ENCODE assay signal across 8 cellular contexts in the genomic region with DNA sequence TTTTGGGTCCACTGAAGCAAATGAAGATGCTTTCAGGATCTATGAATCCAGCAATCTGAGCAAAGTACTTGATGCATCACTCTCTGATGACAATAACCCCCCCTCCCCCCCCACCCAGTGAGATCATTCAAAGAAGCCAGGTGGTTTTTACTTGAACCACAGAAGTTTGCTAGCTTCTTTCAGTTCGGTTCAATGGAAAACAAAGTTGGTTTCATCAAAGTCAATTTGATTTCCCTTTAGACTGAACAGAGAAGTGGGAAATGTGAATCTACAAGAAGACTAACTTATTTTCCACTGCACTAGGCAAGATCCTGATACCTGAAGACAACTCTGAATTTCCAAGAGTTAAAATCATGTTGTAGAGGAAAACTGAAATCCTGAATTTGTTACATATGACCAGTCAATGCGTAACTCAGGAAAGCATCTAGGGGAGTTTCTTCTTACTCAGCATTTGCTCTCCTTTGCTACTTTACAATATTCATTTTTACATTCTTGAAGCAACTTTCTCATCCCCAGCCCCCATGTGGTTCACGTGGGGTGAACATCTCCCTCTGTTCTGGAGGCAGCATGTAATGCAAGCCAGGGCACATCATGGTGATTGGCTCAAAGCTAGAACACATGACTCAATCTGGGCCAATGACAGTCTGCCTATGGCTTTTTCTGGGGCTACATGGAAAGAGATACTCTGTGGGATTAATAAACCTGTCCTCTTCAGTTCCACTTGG.
DNase-seq lines count a peak whose midpoint lies in the region; ATAC-seq and TF ChIP-seq lines count a peak whose summit lies in the region.

No MANE protein-coding gene starts in this region.

- H3K4me1 Mint-ChIP-seq in activated CD8-positive, alpha-beta T cell treated with anti-CD3 and anti-CD28 coated beads, Interleukin-2, amount 10 ng/mL, durations not matched to agents 7 days and 5 days (ENCODE audit: low read depth): peaks cover 68% of the 10 kb centered on the region

- H4K8ac ChIP-seq in mesenchymal stem cell (ENCODE audit: low read length): no peak overlapping the region
- no peak overlapping the region for H4K8ac ChIP-seq in trophoblast cell (ENCODE audit: low read depth, low read length)

- H4K12ac ChIP-seq in trophoblast cell (ENCODE audit: low read depth, low read length): no peak overlapping the region

- H2AK5ac ChIP-seq in mesenchymal stem cell (ENCODE audit: low read length, severe bottlenecking): no peak overlapping the region
- no peak overlapping the region for H2AK5ac ChIP-seq in trophoblast cell (ENCODE audit: low read length)

- no peak for TF ChIP-seq POLR2A in adrenal gland (IDR thresholded peaks at IDR 0.05)

- H2BK15ac ChIP-seq in mesenchymal stem cell (ENCODE audit: low read depth, poor library complexity, severe bottlenecking): no peak overlapping the region

- no peaks in the 10 kb centered on the region for H3K27me3 Mint-ChIP-seq in activated CD8-positive, alpha-beta T cell treated with anti-CD3 and anti-CD28 coated beads, Interleukin-2, amount 10 ng/mL, durations not matched to agents 7 days and 5 days (ENCODE audit: low read depth)

- H3K27ac ChIP-seq in mesenchymal stem cell (ENCODE audit: low read length, poor library complexity, severe bottlenecking): peak overlapping the region; percentile 4
- H3K27ac ChIP-seq in trophoblast cell (ENCODE audit: low read depth, low read length): no peak overlapping the region
- H3K27ac ChIP-seq in adrenal gland: no peak overlapping the region

- H3K4me3 ChIP-seq in mesenchymal stem cell (ENCODE audit: insufficient read depth in 1 of 2, low read depth in 1 of 2, low read length in 2 of 2) (no peak overlapping the region), trophoblast cell (ENCODE audit: low read depth, low read length) (no peak overlapping the region), adrenal gland (no peak overlapping the region)

- H3K9me3 ChIP-seq in mesenchymal stem cell (ENCODE audit: control insufficient read depth, low read length) (no peaks in the 10 kb centered on the region), trophoblast cell (ENCODE audit: insufficient read depth, low read depth, low read length) (no peaks in the 10 kb centered on the region), adrenal gland (replicated peaks in 1 of 3) (no peaks in the 10 kb centered on the region)

- intact Hi-C loops in adrenal gland (cut with DNase I): no loop called here

- H3K27me3 ChIP-seq in mesenchymal stem cell (ENCODE audit: control insufficient read depth in 1 of 2, insufficient read depth in 1 of 2, low read length in 2 of 2) (no peaks in the 10 kb centered on the region), trophoblast cell (ENCODE audit: insufficient read depth, low read length) (no peaks in the 10 kb centered on the region), adrenal gland (no peaks in the 10 kb centered on the region)

- no peaks in the 10 kb centered on the region for H3K9me3 Mint-ChIP-seq in activated CD8-positive, alpha-beta T cell treated with anti-CD3 and anti-CD28 coated beads, Interleukin-2, amount 10 ng/mL, durations not matched to agents 7 days and 5 days (ENCODE audit: insufficient read depth)

- H3K36me3 Mint-ChIP-seq in activated CD8-positive, alpha-beta T cell treated with anti-CD3 and anti-CD28 coated beads, Interleukin-2, amount 10 ng/mL, durations not matched to agents 7 days and 5 days (ENCODE audit: low read depth): peaks cover 60% of the 10 kb centered on the region

- H3K4me1 ChIP-seq in mesenchymal stem cell (ENCODE audit: control insufficient read depth, insufficient read depth, low read depth, low read length) (peaks cover 2% of the 10 kb centered on the region), trophoblast cell (ENCODE audit: control insufficient read depth in 1 of 2, insufficient read depth in 2 of 2, low read length in 2 of 2) (no peaks in the 10 kb centered on the region), adrenal gland (replicated peaks in 1 of 2) (peaks cover 0 to 7% of the 10 kb centered on the region in 2 donors)

- H3K14ac ChIP-seq in mesenchymal stem cell (ENCODE audit: low read length in 2 of 2) (no peak overlapping the region), trophoblast cell (ENCODE audit: low read length) (no peak overlapping the region)

- no peak overlapping the region for H3K4ac ChIP-seq in mesenchymal stem cell (ENCODE audit: low read depth in 1 of 2, low read length in 2 of 2)
- no peak overlapping the region for H3K4ac ChIP-seq in trophoblast cell (ENCODE audit: low read depth, low read length)

- no peak overlapping the region for H3K4me2 ChIP-seq in mesenchymal stem cell (ENCODE audit: low read length, poor library complexity, severe bottlenecking)
- no peak overlapping the region for H3K4me2 ChIP-seq in trophoblast cell (ENCODE audit: low read length)

- H3K36me3 ChIP-seq in mesenchymal stem cell (ENCODE audit: control insufficient read depth in 1 of 2, insufficient read depth in 2 of 2, low read depth in 1 of 2, low read length in 2 of 2) (peaks cover 5 to 67% of the 10 kb centered on the region in 2 experiments), trophoblast cell (ENCODE audit: control insufficient read depth in 1 of 2, insufficient read depth in 2 of 2, low read length in 2 of 2) (no peaks in the 10 kb centered on the region), adrenal gland (replicated peaks in 1 of 2) (no peaks in the 10 kb centered on the region)

- POLR2A ChIA-PET in activated CD8-positive, alpha-beta T cell treated with anti-CD3 and anti-CD28 coated beads, Interleukin-2, amount 10 ng/mL, durations not matched to agents 7 days and 5 days (lab: Charles Lee): interaction anchor here (0.6 to 2.1 kb wide), 4 partner anchors 50 to 523 kb away, joined by 3 to 8 read pairs (median 4); no protein-coding TSS in a partner anchor

- DNase-seq in activated CD8-positive, alpha-beta T cell treated with anti-CD3 and anti-CD28 coated beads, Interleukin-2, amount 10 ng/mL, durations not matched to agents 7 days and 5 days: peak; percentile 74
- DNase-seq in mesenchymal stem cell (no peak), trophoblast cell (no peak), NCI-H510A treated with DMSO at 0.1 percent for 48 hours (lab: John Stamatoyannopoulos, UW) (no peak), adrenal gland (no peak), DMS79 (lab: John Stamatoyannopoulos, UW) (no peak)

- 89% methylated on average over 3 of the region's 3 CpGs for WGBS in mesenchymal stem cell
- no CpG with 5 or more reads among the region's 3 CpGs for WGBS in trophoblast cell (ENCODE audit: extremely low coverage, insufficient coverage, insufficient read length)
- 87 to 90% (median 89%) methylated on average over 3 of the region's 3 CpGs for WGBS in adrenal gland, 4 donors

- H3K18ac ChIP-seq in mesenchymal stem cell (ENCODE audit: low read depth in 1 of 2, low read length in 2 of 2) (no peak overlapping the region), trophoblast cell (ENCODE audit: low read length) (no peak overlapping the region)

- H2BK12ac ChIP-seq in mesenchymal stem cell (ENCODE audit: low read length in 2 of 2) (no peak overlapping the region), trophoblast cell (ENCODE audit: low read length) (no peak overlapping the region)

- no peak overlapping the region for H2AFZ ChIP-seq in mesenchymal stem cell (ENCODE audit: low read depth, low read length)
- H2AFZ ChIP-seq in trophoblast cell (ENCODE audit: insufficient read depth, low read length, poor library complexity): no peak overlapping the region

- peak; percentile 51 for ATAC-seq in GM19025 (IDR thresholded peaks at IDR 0.05; ENCODE audit: low read depth, unreplicated experiment)
- ATAC-seq in HG03139 (IDR thresholded peaks at IDR 0.05; ENCODE audit: unreplicated experiment): peak; percentile 48
- peak; percentile 86 for ATAC-seq in activated CD8-positive, alpha-beta T cell treated with anti-CD3 and anti-CD28 coated beads, Interleukin-2, amount 10 ng/mL, durations not matched to agents 7 days and 5 days

- H2BK120ac ChIP-seq in mesenchymal stem cell (ENCODE audit: low read depth, low read length): no peak overlapping the region
- no peak overlapping the region for H2BK120ac ChIP-seq in trophoblast cell (ENCODE audit: insufficient read depth, low read length, poor library complexity)

- H3K79me1 ChIP-seq in mesenchymal stem cell (replicated peaks; ENCODE audit: low read length, poor library complexity, severe bottlenecking) (peaks cover 12% of the 10 kb centered on the region), trophoblast cell (ENCODE audit: low read length) (no peaks in the 10 kb centered on the region)

- CTCF ChIA-PET in activated CD8-positive, alpha-beta T cell treated with anti-CD3 and anti-CD28 coated beads, Interleukin-2, amount 10 ng/mL, durations not matched to agents 7 days and 5 days (lab: Charles Lee): interaction anchor here (0.6 to 2.1 kb wide), 6 partner anchors 13 to 460 kb away, joined by 3 to 10 read pairs (median 4); no protein-coding TSS in a partner anchor

- TF ChIP-seq CTCF in adrenal gland (IDR thresholded peaks at IDR 0.05): no peak

- peak overlapping the region; percentile 68 for H3K4me3 Mint-ChIP-seq in activated CD8-positive, alpha-beta T cell treated with anti-CD3 and anti-CD28 coated beads, Interleukin-2, amount 10 ng/mL, durations not matched to agents 7 days and 5 days

- H2BK5ac ChIP-seq in mesenchymal stem cell (ENCODE audit: low read depth, low read length, poor library complexity, severe bottlenecking) (no peak overlapping the region), trophoblast cell (ENCODE audit: low read depth, low read length, poor library complexity) (no peak overlapping the region)

- no peaks in the 10 kb centered on the region for H3K79me2 ChIP-seq in trophoblast cell (ENCODE audit: control insufficient read depth, insufficient read depth, low read length, poor library complexity)

- H3K9ac ChIP-seq in mesenchymal stem cell (ENCODE audit: low read length) (no peak overlapping the region), trophoblast cell (ENCODE audit: low read length) (no peak overlapping the region)

- H4K91ac ChIP-seq in mesenchymal stem cell (ENCODE audit: low read length) (no peak overlapping the region), trophoblast cell (ENCODE audit: low read depth, low read length) (no peak overlapping the region)

- H3K23ac ChIP-seq in mesenchymal stem cell (ENCODE audit: low read length in 2 of 2) (no peak overlapping the region), trophoblast cell (ENCODE audit: low read length) (no peak overlapping the region)

- H3K27ac Mint-ChIP-seq in activated CD8-positive, alpha-beta T cell treated with anti-CD3 and anti-CD28 coated beads, Interleukin-2, amount 10 ng/mL, durations not matched to agents 7 days and 5 days: peak overlapping the region; percentile 97
